1 cellular context compared by ENCODE assay signal in genomic region chr1:65141394-65141793, GRCh38.
TF ChIP-seq lines count a peak whose summit lies in the region.

No MANE protein-coding gene starts in this region.

TF ChIP-seq in K562, 482 proteins besides CTCF, POLR2A, EP300 and RAD21 (continued from another document):
- TF ChIP-seq, protein P1, sequence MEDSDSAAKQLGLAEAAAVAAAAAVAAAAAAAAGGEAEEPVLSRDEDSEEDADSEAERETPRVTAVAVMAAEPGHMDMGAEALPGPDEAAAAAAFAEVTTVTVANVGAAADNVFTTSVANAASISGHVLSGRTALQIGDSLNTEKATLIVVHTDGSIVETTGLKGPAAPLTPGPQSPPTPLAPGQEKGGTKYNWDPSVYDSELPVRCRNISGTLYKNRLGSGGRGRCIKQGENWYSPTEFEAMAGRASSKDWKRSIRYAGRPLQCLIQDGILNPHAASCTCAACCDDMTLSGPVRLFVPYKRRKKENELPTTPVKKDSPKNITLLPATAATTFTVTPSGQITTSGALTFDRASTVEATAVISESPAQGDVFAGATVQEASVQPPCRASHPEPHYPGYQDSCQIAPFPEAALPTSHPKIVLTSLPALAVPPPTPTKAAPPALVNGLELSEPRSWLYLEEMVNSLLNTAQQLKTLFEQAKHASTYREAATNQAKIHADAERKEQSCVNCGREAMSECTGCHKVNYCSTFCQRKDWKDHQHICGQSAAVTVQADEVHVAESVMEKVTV (CRISPR knock-in tag; IDR thresholded peaks at IDR 0.05) = no peak
- TF ChIP-seq GATA2 (CRISPR knock-in tag; IDR thresholded peaks at IDR 0.05) = no peak
- TF ChIP-seq RNF2 (IDR thresholded peaks at IDR 0.05) = no peak
- no peak for TF ChIP-seq PHF8 (IDR thresholded peaks at IDR 0.05; ENCODE audit: borderline replicate concordance, low read length)
- TF ChIP-seq HDAC6 (IDR thresholded peaks at IDR 0.05; ENCODE audit: low read depth, low read length) = no peak
- TF ChIP-seq, protein P2, sequence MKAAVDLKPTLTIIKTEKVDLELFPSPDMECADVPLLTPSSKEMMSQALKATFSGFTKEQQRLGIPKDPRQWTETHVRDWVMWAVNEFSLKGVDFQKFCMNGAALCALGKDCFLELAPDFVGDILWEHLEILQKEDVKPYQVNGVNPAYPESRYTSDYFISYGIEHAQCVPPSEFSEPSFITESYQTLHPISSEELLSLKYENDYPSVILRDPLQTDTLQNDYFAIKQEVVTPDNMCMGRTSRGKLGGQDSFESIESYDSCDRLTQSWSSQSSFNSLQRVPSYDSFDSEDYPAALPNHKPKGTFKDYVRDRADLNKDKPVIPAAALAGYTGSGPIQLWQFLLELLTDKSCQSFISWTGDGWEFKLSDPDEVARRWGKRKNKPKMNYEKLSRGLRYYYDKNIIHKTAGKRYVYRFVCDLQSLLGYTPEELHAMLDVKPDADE (conservative IDR thresholded peaks at IDR 0.05; ENCODE audit: control insufficient read depth, low read depth, low read length) = no peak
- no peak for TF ChIP-seq SNRNP70 (optimal IDR thresholded peaks at IDR 0.05; ENCODE audit: low read depth, low read length)
- no peak for TF ChIP-seq SMARCC2 (IDR thresholded peaks at IDR 0.05; ENCODE audit: low read depth)
